Comparison of ENCODE assay signal across 8 cellular contexts in genomic region chr9:71638627-71639026, GRCh38.
DNase-seq lines count a peak whose midpoint lies in the region; ATAC-seq and TF ChIP-seq lines count a peak whose summit lies in the region.

No MANE protein-coding gene starts in this region.

- H3K9me3 ChIP-seq in thyroid gland, result no peaks in the 10 kb centered on the region

- 77 to 79% methylated on average over 7 of the region's 7 CpGs for WGBS in thyroid gland, 2 donors

- TF ChIP-seq CTCF in choroid plexus epithelial cell (conservative IDR thresholded peaks at IDR 0.05; ENCODE audit: low read depth, low read length) (no peak), thyroid gland (IDR thresholded peaks at IDR 0.05) (no peak)

- peaks cover 26% of the 10 kb centered on the region for H3K4me1 Mint-ChIP-seq in activated T-cell treated with anti-CD3 and anti-CD28 coated beads, Interleukin-2, amount 50 U/mL, for 24 hours (ENCODE audit: low read depth)
- peaks cover 22% of the 10 kb centered on the region for H3K4me1 Mint-ChIP-seq in memory B cell

- peak overlapping the region; percentile 81 for H3K27ac Mint-ChIP-seq in activated T-cell treated with anti-CD3 and anti-CD28 coated beads, Interleukin-2, amount 50 U/mL, for 24 hours
- peak overlapping the region; percentile 56 for H3K27ac Mint-ChIP-seq in memory B cell

- H3K36me3 Mint-ChIP-seq in activated T-cell treated with anti-CD3 and anti-CD28 coated beads, Interleukin-2, amount 50 U/mL, for 24 hours (ENCODE audit: low read depth), result no peaks in the 10 kb centered on the region
- H3K36me3 Mint-ChIP-seq in memory B cell, result no peaks in the 10 kb centered on the region

- no peak for TF ChIP-seq POLR2A in thyroid gland (IDR thresholded peaks at IDR 0.05)

- no peaks in the 10 kb centered on the region for H3K4me1 ChIP-seq in thyroid gland

- H3K27me3 Mint-ChIP-seq in activated T-cell treated with anti-CD3 and anti-CD28 coated beads, Interleukin-2, amount 50 U/mL, for 24 hours, result no peaks in the 10 kb centered on the region
- H3K27me3 Mint-ChIP-seq in memory B cell, result no peaks in the 10 kb centered on the region

- intact Hi-C loops in thyroid gland (cut with DNase I), result no loop called here

- peak overlapping the region; percentile 30 for H3K4me3 Mint-ChIP-seq in activated T-cell treated with anti-CD3 and anti-CD28 coated beads, Interleukin-2, amount 50 U/mL, for 24 hours
- peak overlapping the region; percentile 73 for H3K4me3 Mint-ChIP-seq in memory B cell

- no peaks in the 10 kb centered on the region for H3K27me3 ChIP-seq in thyroid gland

- DNase-seq in activated T-cell treated with anti-CD3 and anti-CD28 coated beads, Interleukin-2, amount 50 U/mL, for 24 hours, result no peak
- DNase-seq in activated T-cell treated with anti-CD3 and anti-CD28 coated beads, Interleukin-2, amount 50 U/mL, for 48 hours, result no peak
- DNase-seq in choroid plexus epithelial cell (ENCODE audit: low read depth), result peak; percentile 40
- DNase-seq in memory B cell (ENCODE audit: low spot score in 2 of 2), result peak in 1 of 2 donors; percentile 11
- DNase-seq in thyroid gland, result peak in 1 of 2 donors; percentile 5
- DNase-seq in activated effector memory CD4-positive, alpha-beta T cell treated with anti-CD3 and anti-CD28 coated beads, Interleukin-2, amount 50 U/mL, for 16 hours, result no peak
- DNase-seq in SKM-1 (lab: John Stamatoyannopoulos, UW; ENCODE audit: unreplicated experiment), result no peak

- no peaks in the 10 kb centered on the region for H3K9me3 Mint-ChIP-seq in activated T-cell treated with anti-CD3 and anti-CD28 coated beads, Interleukin-2, amount 50 U/mL, for 24 hours
- H3K9me3 Mint-ChIP-seq in memory B cell, result no peaks in the 10 kb centered on the region

- ATAC-seq in memory B cell (ENCODE audit: low read depth), result peak; percentile 77
- no peak for ATAC-seq in HG02852 (IDR thresholded peaks at IDR 0.05; ENCODE audit: unreplicated experiment)

- no peaks in the 10 kb centered on the region for H3K36me3 ChIP-seq in thyroid gland

- H3K4me3 ChIP-seq in choroid plexus epithelial cell (ENCODE audit: low read depth, low read length), result no peak overlapping the region
- no peak overlapping the region for H3K4me3 ChIP-seq in thyroid gland (replicated peaks in 1 of 3)

- H3K27ac ChIP-seq in thyroid gland, result peak overlapping the region in 2 of 3 donors; percentile 3 to 41
